ENCODE assay signal across 11 cellular contexts in the genomic region with DNA sequence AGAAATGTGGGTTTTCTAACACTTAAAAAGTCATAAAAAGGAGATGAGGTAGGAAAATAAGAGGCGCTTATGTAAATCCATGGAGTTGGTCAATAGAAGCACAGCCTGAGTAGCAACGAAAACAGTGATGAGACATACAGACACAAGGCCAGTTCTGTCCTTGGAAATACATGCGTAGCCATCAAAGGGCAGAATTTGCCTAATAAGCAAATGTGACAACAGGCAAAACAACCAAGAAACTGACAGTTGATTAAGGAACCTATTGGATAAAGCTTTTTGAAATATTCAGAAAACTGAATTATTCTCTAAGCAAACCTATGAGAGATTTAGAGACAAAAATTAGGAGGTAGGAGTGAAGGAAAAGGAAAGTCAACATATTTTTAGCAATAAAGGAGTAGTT.
"Had no signal": no experiment of that assay in that cellular context is flagged by ENCODE, and none has a peak within 500 bp of the region (broad histone marks: within the 10 kb centered on the region; RNA-seq: fewer than 3 reads in every experiment).

No MANE protein-coding gene starts in this region.

- H3K4me1 ChIP-seq: HAP-1 had no signal

- H3K4me2 ChIP-seq: GM23338 had no signal

- H3K4me3 ChIP-seq: GM23248, GM23338, HAP-1 had no signal

- H2AFZ ChIP-seq: GM23248, GM23338 had no signal

- H3K9me3 ChIP-seq: HAP-1 had no signal

- ATAC-seq: GM23338, HCT116 had no signal

- H3K9ac ChIP-seq: GM23248 had no signal

- H3K36me3 ChIP-seq: HAP-1 had no signal

- FAIRE-seq: H1, H54 had no signal

- DNase-seq: GM23248, GOT3, H7, H9, HCEC 1CT, HFFc6 had no signal

- H3K27ac ChIP-seq: GM23248 had no signal
